In the genomic region with DNA sequence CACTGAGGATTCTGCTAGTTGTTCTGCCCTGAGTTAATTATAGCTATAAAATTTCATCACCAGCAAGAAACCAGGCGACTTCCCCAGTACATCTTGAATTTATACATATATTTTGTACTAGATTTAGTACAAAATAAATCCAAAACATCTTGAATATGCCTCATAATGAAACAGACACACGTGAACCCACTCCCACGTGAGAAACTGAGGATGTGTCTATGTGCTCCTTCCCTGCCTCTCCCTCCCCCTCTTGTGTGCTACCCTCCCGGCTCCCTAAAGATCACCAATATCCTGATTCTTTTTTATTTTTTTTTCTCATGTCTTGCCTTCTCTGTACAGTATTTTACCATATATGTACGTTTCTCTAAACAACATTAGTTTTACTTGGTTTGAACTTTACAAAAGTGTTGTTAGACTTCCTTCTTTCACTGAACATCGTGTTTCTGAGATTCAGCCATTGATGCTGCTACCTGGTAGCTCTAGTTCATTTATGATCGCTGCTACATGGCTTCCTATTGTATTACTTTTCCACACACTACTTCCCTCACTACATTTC, we compare ENCODE assay signal across 8 cellular contexts. TPM values are rescaled to one million over a fixed set of nuclear protein-coding genes. Genes with fewer than 3 reads are reported as not detected.
DNase-seq lines count a peak whose midpoint lies in the region; ATAC-seq, FAIRE-seq and TF ChIP-seq lines count a peak whose summit lies in the region.

No MANE protein-coding gene starts in this region.

- peak overlapping the region; percentile 81 to 87 (median 85) for H3K4me3 Mint-ChIP-seq in nephron

- DNase-seq in GM12892 (ENCODE audit: insufficient read length) (no peak), NCI-H69 (lab: John Stamatoyannopoulos, UW) (peak; percentile 67), cardiac fibroblast (ENCODE audit: low read depth in 2 of 2) (no peak), NCI-H2029 (lab: John Stamatoyannopoulos, UW) (no peak), NCI-H1930 (lab: John Stamatoyannopoulos, UW) (no peak)

- TF ChIP-seq POLR2A in GM12892 (IDR thresholded peaks at IDR 0.05; ENCODE audit: low read depth, low read length): no peak

- ATAC-seq in HG03280 (IDR thresholded peaks at IDR 0.05; ENCODE audit: unreplicated experiment): no peak
- ATAC-seq in HG02763 (IDR thresholded peaks at IDR 0.05; ENCODE audit: unreplicated experiment): no peak

- H3K27me3 Mint-ChIP-seq in nephron (ENCODE audit: low read depth): peaks cover 3% of the 10 kb centered on the region

- TF ChIP-seq CTCF in cardiac fibroblast (IDR thresholded peaks at IDR 0.05; ENCODE audit: low read depth, low read length): no peak
- no peak for TF ChIP-seq CTCF in nephron (IDR thresholded peaks at IDR 0.05; ENCODE audit: unreplicated experiment in 3 of 3)

- H3K9me3 Mint-ChIP-seq in nephron: no peaks in the 10 kb centered on the region

- H3K4me3 ChIP-seq in cardiac fibroblast (replicated peaks in 1 of 2; ENCODE audit: low read depth in 2 of 2, low read length in 2 of 2): peak overlapping the region; percentile 99

- peak; percentile 74 for FAIRE-seq in GM12892 (lab: Jason Lieb, UNC)

- peaks cover 57% of the 10 kb centered on the region for H3K4me1 Mint-ChIP-seq in nephron

- peak overlapping the region in 2 of 3 experiments; percentile 3 to 16 for H3K27ac Mint-ChIP-seq in nephron

- peaks cover 13% of the 10 kb centered on the region for H3K36me3 Mint-ChIP-seq in nephron (ENCODE audit: low read depth)

RNA-seq across cellular contexts. Expression of gene LCMT1, which starts 1.1 kb away (rescaled TPM):
- polyA plus RNA-seq in GM12892 (2012; ENCODE audit: missing spikeins): 35.9 TPM
